ENCODE assay signal across 7 cellular contexts in the genomic region with DNA sequence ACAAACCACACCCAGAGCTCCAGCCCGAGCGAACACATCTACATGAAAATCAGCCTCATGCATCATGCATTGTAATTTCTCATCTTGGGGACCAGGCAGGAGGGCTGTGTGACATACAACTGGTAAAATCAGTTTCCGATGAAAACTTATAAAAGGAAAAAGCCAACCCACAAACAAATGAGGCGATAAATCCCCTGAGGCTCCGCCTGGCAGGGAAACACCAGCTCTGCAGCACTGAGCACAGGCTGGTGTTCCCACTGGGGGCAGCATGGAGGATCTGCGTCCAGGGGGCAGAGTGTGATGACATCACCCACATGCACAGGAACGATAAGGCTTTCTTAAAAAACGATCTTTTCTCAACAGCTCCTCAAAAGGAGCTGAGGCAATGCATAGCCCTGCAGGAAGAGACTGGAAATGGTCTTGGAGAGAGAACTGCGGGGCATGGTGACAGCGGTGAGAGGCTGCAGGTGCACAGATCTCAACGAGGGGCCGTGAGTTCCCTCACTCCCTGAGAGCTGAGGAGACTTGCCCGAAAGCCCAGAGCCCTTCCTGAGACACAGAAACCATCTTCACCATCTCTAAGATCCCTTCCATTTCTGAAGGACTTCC. TPM values are rescaled to one million over a fixed set of nuclear protein-coding genes. Genes with fewer than 3 reads are reported as not detected.
A peak's percentile ranks its signal among the peaks of the same experiment; 100 is the strongest.
DNase-seq lines count a peak whose midpoint lies in the region; ATAC-seq and TF ChIP-seq lines count a peak whose summit lies in the region.

No MANE protein-coding gene starts in this region.

- H3K4me3 ChIP-seq in GM12864 (ENCODE audit: low read depth, low read length) (peak overlapping the region; percentile 41), SU-DHL-6 (ENCODE audit: insufficient read depth, low read length, poor library complexity, severe bottlenecking) (no peak overlapping the region)

- H3K36me3 ChIP-seq in SU-DHL-6 (ENCODE audit: low read length) = no peaks in the 10 kb centered on the region

- no peaks in the 10 kb centered on the region for H3K9me2 ChIP-seq in SU-DHL-6 (replicated peaks; ENCODE audit: insufficient read depth, low read length)

- TF ChIP-seq CTCF in GM12864 (IDR thresholded peaks at IDR 0.05; ENCODE audit: low read depth, low read length, missing control alignments) (peak; percentile 54), SU-DHL-6 (IDR thresholded peaks at IDR 0.05; ENCODE audit: insufficient read depth, low read length, poor library complexity, severe bottlenecking) (no peak)

- DNase-seq in GM12864 (ENCODE audit: low read depth) (no peak), fibroblast of the conjunctiva (ENCODE audit: low read depth) (peak; percentile 71), renal cortical epithelial cell (ENCODE audit: low read depth) (peak; percentile 46), mucosa of gallbladder (ENCODE audit: low spot score) (no peak)

- no peaks in the 10 kb centered on the region for H3K27me3 ChIP-seq in SU-DHL-6 (ENCODE audit: low read length)

- peak overlapping the region; percentile 10; the same call in 1 of the 2 replicates for H3K9ac ChIP-seq in SU-DHL-6 (ENCODE audit: low read length)

- peak; percentile 42 for ATAC-seq in HG02642 (IDR thresholded peaks at IDR 0.05; ENCODE audit: poor library complexity, unreplicated experiment)
- ATAC-seq in GM21447 (IDR thresholded peaks at IDR 0.05; ENCODE audit: unreplicated experiment) = no peak

- no peaks in the 10 kb centered on the region for H3F3A ChIP-seq in SU-DHL-6 (ENCODE audit: insufficient read depth)

- H2AFZ ChIP-seq in SU-DHL-6 (ENCODE audit: low read depth, low read length, severe bottlenecking) = no peak overlapping the region

- peak overlapping the region; percentile 25 for H3K4me2 ChIP-seq in SU-DHL-6 (ENCODE audit: low read depth, low read length, poor library complexity, severe bottlenecking)

- no peak overlapping the region for H3K27ac ChIP-seq in SU-DHL-6 (ENCODE audit: low read depth, low read length)

- no peaks in the 10 kb centered on the region for H3K9me3 ChIP-seq in SU-DHL-6 (ENCODE audit: insufficient read depth, low read length)

- peaks cover 76% of the 10 kb centered on the region for H3K79me2 ChIP-seq in SU-DHL-6 (ENCODE audit: insufficient read depth, low read length)

- H4K20me1 ChIP-seq in SU-DHL-6 (ENCODE audit: low read depth, low read length) = no peaks in the 10 kb centered on the region

RNA-seq across cellular contexts. Expression of a gene that starts 24.6 kb away (rescaled TPM):
- total RNA-seq in renal cortical epithelial cell (30.6 and 51.2 TPM in 2 replicates), mucosa of gallbladder (56.9 TPM)

RNA-seq across cellular contexts. Expression of a gene that starts 26.7 kb away (rescaled TPM):
- total RNA-seq in renal cortical epithelial cell (5.6 and 10.9 TPM in 2 replicates), mucosa of gallbladder (8.3 TPM)

RNA-seq across cellular contexts. Expression of a gene that starts 32.4 kb away (rescaled TPM):
- total RNA-seq in renal cortical epithelial cell = 6.9 and 7.2 TPM in 2 replicates
- 26.1 TPM for total RNA-seq in mucosa of gallbladder

RNA-seq across cellular contexts. Expression of a gene that starts 37.1 kb away (rescaled TPM):
- total RNA-seq in renal cortical epithelial cell = 26.6 and 89.1 TPM in 2 replicates
- 37.8 TPM for total RNA-seq in mucosa of gallbladder

Comparison
In these comparisons a context has a peak if more than half of its experiments do, and no peak if none do; other contexts are left out.
1. DNase-seq: peak in fibroblast of the conjunctiva (single experiment) and renal cortical epithelial cell (single experiment); none in GM12864 (single experiment) and mucosa of gallbladder (single experiment).